ENCODE assay signal across 21 cellular contexts in the genomic region with DNA sequence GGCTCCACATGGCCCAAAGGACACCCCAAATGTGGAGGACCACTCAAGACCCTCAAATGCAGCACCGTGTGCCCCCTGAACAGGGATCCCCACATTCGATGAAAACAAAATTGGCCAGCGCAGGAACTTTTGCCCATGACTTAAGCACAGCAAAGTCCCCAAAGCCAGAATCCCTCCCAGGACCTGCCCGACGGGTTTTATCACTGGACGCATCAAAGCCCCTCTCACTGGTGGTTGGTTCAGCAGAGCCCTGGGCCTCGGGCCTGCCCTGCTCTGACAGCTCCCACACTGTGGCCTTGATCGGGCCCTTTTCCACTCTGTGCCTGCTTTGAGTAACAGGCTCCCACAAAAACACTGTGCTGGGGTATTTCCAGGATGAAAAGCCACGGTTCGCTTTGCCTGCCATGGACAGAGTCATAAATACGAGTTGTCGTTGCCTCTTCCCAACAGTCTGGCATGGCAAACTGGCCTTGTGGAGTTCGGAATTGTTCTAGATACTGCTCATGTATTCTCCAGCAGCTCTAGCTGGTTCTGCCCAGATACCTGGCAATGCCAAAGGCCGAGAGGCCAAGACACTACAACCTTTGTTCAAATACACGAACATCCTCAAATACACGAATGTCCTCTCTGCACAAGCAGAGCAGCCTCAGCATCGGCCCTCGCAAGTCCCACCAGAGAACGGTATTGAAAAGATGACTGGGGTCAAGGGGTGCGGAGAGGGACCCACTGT. TPM values are rescaled to one million over a fixed set of nuclear protein-coding genes. Genes with fewer than 3 reads are reported as not detected.
DNase-seq lines count a peak whose midpoint lies in the region; ATAC-seq, FAIRE-seq and TF ChIP-seq lines count a peak whose summit lies in the region.
"Had no signal": no experiment of that assay in that cellular context is flagged by ENCODE, and none has a peak within 500 bp of the region (broad histone marks: within the 10 kb centered on the region; RNA-seq: fewer than 3 reads in every experiment).

No MANE protein-coding gene starts in this region.

- no peak for DNase-seq in A549 (ENCODE audit: low read depth in 1 of 2, low spot score in 1 of 2)
- DNase-seq in H7, result peak; percentile 66
- no peak for DNase-seq in endodermal cell
- DNase-seq in ovary, result peak in 3 of 5 donors; percentile 41 to 57 (median 51)
- no peak for DNase-seq in middle frontal gyrus (ENCODE audit: extremely low spot score, low spot score)
- DNase-seq in effector CD4-positive, alpha-beta T cell, result no peak
- DNase-seq: activated CD4-positive, alpha-beta T cell treated with anti-CD3 and anti-CD28 coated beads, Interleukin-2, amount 50 U/mL, for 1 hour; activated gamma-delta T cell; amniotic stem cell; caudate nucleus; effector CD8-positive, alpha-beta T cell; left ventricle myocardium superior; NCI-H1092 treated with DMSO at 0.1 percent for 48 hours; NCI-H2081 treated with DMSO at 0.1 percent for 48 hours; NCI-H524; stimulated activated CD4-positive, alpha-beta T cell treated with anti-CD3 and anti-CD28 coated beads, Interleukin-2, amount 100 ng/mL, for 48 hours; SW 1271 had no signal

- peak overlapping the region; percentile 72 to 89 for H3K27ac ChIP-seq in A549
- no peak overlapping the region for H3K27ac ChIP-seq in endodermal cell (ENCODE audit: low read depth, low read length)
- peak overlapping the region; percentile 42 to 90 for H3K27ac ChIP-seq in ovary
- H3K27ac ChIP-seq: KMS-11 had no signal

- H3K4me1 ChIP-seq in A549, result peaks cover 86% of the 10 kb centered on the region
- H3K4me1 ChIP-seq in endodermal cell (ENCODE audit: control insufficient read depth, insufficient read depth, low read length), result peaks cover 10% of the 10 kb centered on the region
- H3K4me1 ChIP-seq in ovary (ENCODE audit: insufficient read depth), result peaks cover 65% of the 10 kb centered on the region

- H3K4me2 ChIP-seq in A549, result peak overlapping the region; percentile 83
- H3K4me2 ChIP-seq: KMS-11 had no signal

- POLR2A ChIA-PET in A549 (lab: Yijun Ruan, JAX), result interaction anchor here (2.0 kb wide), 1 partner anchor 150 kb away, joined by 10 read pairs; the partner anchor contains the start of gene CBX4

- no peak overlapping the region for H3K9ac ChIP-seq in endodermal cell (ENCODE audit: extremely low read depth, low read length, poor library complexity, severe bottlenecking)
- H3K9ac ChIP-seq: KMS-11 had no signal

- H3K27ac Mint-ChIP-seq in endodermal cell, result peak overlapping the region; percentile 18

- H3K27me3 Mint-ChIP-seq in endodermal cell (ENCODE audit: insufficient read depth), result no peaks in the 10 kb centered on the region

- TF ChIP-seq EP300 in A549 (IDR thresholded peaks at IDR 0.05) (no peak), ovary (IDR thresholded peaks at IDR 0.05) (no peak)

- FAIRE-seq in A549 (lab: Jason Lieb, UNC), result no peak
- FAIRE-seq: pancreas had no signal

- intact Hi-C loops in ovary (cut with DNase I), result loop anchor here in 3 of 4 donors (5.0 kb wide), 3 partner anchors 42 to 147 kb away; no protein-coding TSS in a partner anchor

- H3K36me3 ChIP-seq in H7 (replicated peaks; ENCODE audit: control insufficient read depth, insufficient read depth, low read length) (no peaks in the 10 kb centered on the region; the same call in 1 of the 2 replicates), endodermal cell (ENCODE audit: control insufficient read depth, insufficient read depth, low read length) (no peaks in the 10 kb centered on the region), ovary (no peaks in the 10 kb centered on the region)
- H3K36me3 ChIP-seq: pancreas had no signal

- H3K4me1 Mint-ChIP-seq in endodermal cell, result peaks cover 42% of the 10 kb centered on the region

- no peaks in the 10 kb centered on the region for H3K27me3 ChIP-seq in H7 (ENCODE audit: control insufficient read depth, insufficient read depth, low read length)
- H3K27me3 ChIP-seq in endodermal cell (ENCODE audit: control insufficient read depth, insufficient read depth, low read length, poor library complexity, severe bottlenecking), result no peaks in the 10 kb centered on the region
- H3K27me3 ChIP-seq in ovary, result no peaks in the 10 kb centered on the region
- H3K27me3 ChIP-seq: pancreas had no signal

- H3K4me3 ChIP-seq in A549, result no peak overlapping the region
- H3K4me3 ChIP-seq in H7 (ENCODE audit: insufficient read depth, low read depth, low read length), result no peak overlapping the region
- H3K4me3 ChIP-seq in endodermal cell (ENCODE audit: low read length), result no peak overlapping the region
- no peak overlapping the region for H3K4me3 ChIP-seq in ovary
- H3K4me3 ChIP-seq: pancreas had no signal

- H3K4me3 Mint-ChIP-seq in endodermal cell, result no peak overlapping the region

- CTCF ChIA-PET in A549 (lab: Yijun Ruan, JAX), result interaction anchor here (0.7 to 7.5 kb wide), 11 partner anchors 11 to 251 kb away, joined by 3 to 154 read pairs (median 15); partner anchors contain the start of genes CBX4 and CBX8

- H3K36me3 Mint-ChIP-seq in endodermal cell (ENCODE audit: low read depth), result peaks cover 7% of the 10 kb centered on the region

- H3K9me3 Mint-ChIP-seq in endodermal cell, result no peaks in the 10 kb centered on the region

- 93% methylated on average over 20 of the region's 20 CpGs for WGBS in A549 (ENCODE audit: missing lambda C conversion rate)
- WGBS in endodermal cell (ENCODE audit: insufficient coverage in 1 of 2, insufficient read length in 1 of 2), 2 experiments, result 95 to 99% methylated on average over 18 to 20 of the region's 20 CpGs
- 55 to 67% (median 59%) methylated on average over 20 of the region's 20 CpGs for WGBS in ovary, 3 donors

- TF ChIP-seq CTCF in A549 (IDR thresholded peaks at IDR 0.05), result no peak
- TF ChIP-seq CTCF in endodermal cell (conservative IDR thresholded peaks at IDR 0.05), result no peak
- TF ChIP-seq CTCF in ovary (IDR thresholded peaks at IDR 0.05), result no peak

- TF ChIP-seq POLR2A in A549 (IDR thresholded peaks at IDR 0.05; ENCODE audit: low read length) (no peak), ovary (IDR thresholded peaks at IDR 0.05) (no peak)

- ATAC-seq in A549 (no peak), GM18511 (IDR thresholded peaks at IDR 0.05; ENCODE audit: unreplicated experiment) (no peak), GM21423 (IDR thresholded peaks at IDR 0.05; ENCODE audit: unreplicated experiment) (no peak)
- ATAC-seq: left ventricle myocardium superior had no signal

- no peak for TF ChIP-seq RAD21 in A549 (conservative IDR thresholded peaks at IDR 0.05 in 1 of 2, IDR thresholded peaks at IDR 0.05 in 1 of 2)

- H3K9me3 ChIP-seq in A549, result no peaks in the 10 kb centered on the region
- H3K9me3 ChIP-seq in endodermal cell (ENCODE audit: control insufficient read depth, low read length), result no peaks in the 10 kb centered on the region
- no peaks in the 10 kb centered on the region for H3K9me3 ChIP-seq in ovary
- H3K9me3 ChIP-seq: pancreas had no signal

TF ChIP-seq in A549, 52 proteins besides CTCF, POLR2A, EP300 and RAD21 (continues in another document):
- TF ChIP-seq HDAC2 (IDR thresholded peaks at IDR 0.05) (no peak), ZFP36 (IDR thresholded peaks at IDR 0.05; ENCODE audit: borderline replicate concordance, partially characterized antibody) (no peak), GATA3 (IDR thresholded peaks at IDR 0.05; ENCODE audit: borderline replicate concordance) (no peak), MAFK (IDR thresholded peaks at IDR 0.05; ENCODE audit: partially characterized antibody) (no peak), CHD4 (IDR thresholded peaks at IDR 0.05; ENCODE audit: borderline replicate concordance) (no peak), NR3C1 (IDR thresholded peaks at IDR 0.05) (no peak), CBX8 (IDR thresholded peaks at IDR 0.05) (no peak), ATOH8 (CRISPR knock-in tag; IDR thresholded peaks at IDR 0.05; ENCODE audit: low read depth) (no peak), HOXB13 (CRISPR knock-in tag; IDR thresholded peaks at IDR 0.05; ENCODE audit: low read depth) (no peak), BHLHE40 (IDR thresholded peaks at IDR 0.05; ENCODE audit: low read depth, low read length) (no peak)

RNA-seq across cellular contexts. Expression of gene TBC1D16, which starts 46.4 kb away (rescaled TPM):
- polyA plus RNA-seq in A549 (2011; rRNA removed) (8.9 and 12.9 TPM in 2 replicates), A549 (2017; fragmentation: RNase III; extraction: RNeasy Plus Mini Kit Qiagen cat#74134 plus additional on column Dnase treatment) (11.5 to 12.5 TPM (median 12.3 TPM) in 3 replicates), ovary (10 to 100 TPM in 1 of 2 donors, 1 to 10 TPM in 1; 9.9 to 11.9 TPM)
- 5.8 and 7.4 TPM in 2 replicates for polyA plus RNA-seq in A549 (2012; cell fraction: cytosol; rRNA removed)
- 13.9 and 15.8 TPM in 2 replicates for polyA plus RNA-seq in A549 (2012; cell fraction: nucleus; rRNA removed)
- 22.2 and 28.2 TPM in 2 replicates for polyA minus RNA-seq in A549 (2011; rRNA and poly(A)+ RNA removed)
- total RNA-seq in H7 (2014; rRNA removed; shearing (Covaris generic)), result 81.8 and 95.8 TPM in 2 replicates
- total RNA-seq in endodermal cell (100 to 1,000 TPM in 1 of 2 donors, 10 to 100 TPM in 1; 88.2 to 116 TPM), ovary (10 to 100 TPM in 6 of 7 donors, 1 to 10 TPM in 1; 9.3 to 40.5 (median 29.3) TPM)
- polyA plus RNA-seq in endodermal cell (2013, experiment 1 of 2), result 56.3 TPM
- 53.8 TPM for polyA plus RNA-seq in endodermal cell (2013, experiment 2 of 2)

RNA-seq across cellular contexts. Expression of gene CCDC40, which starts 47.2 kb away (rescaled TPM):
- polyA plus RNA-seq in A549 (2011; rRNA removed) (4.3 and 5.9 TPM in 2 replicates), A549 (2017; fragmentation: RNase III; extraction: RNeasy Plus Mini Kit Qiagen cat#74134 plus additional on column Dnase treatment) (8.2 to 12.6 TPM (median 11.3 TPM) in 3 replicates), ovary (1 to 10 TPM; 1.5 to 6.3 TPM)
- 5.2 and 5.8 TPM in 2 replicates for polyA plus RNA-seq in A549 (2012; cell fraction: cytosol; rRNA removed)
- polyA plus RNA-seq in A549 (2012; cell fraction: nucleus; rRNA removed), result 15.3 and 16.1 TPM in 2 replicates
- polyA minus RNA-seq in A549 (2011; rRNA and poly(A)+ RNA removed), result 5.4 and 9.5 TPM in 2 replicates
- total RNA-seq in H7 (2014; rRNA removed; shearing (Covaris generic)), result 3.8 and 4.2 TPM in 2 replicates
- total RNA-seq in endodermal cell (10 to 100 TPM; 21.7 to 38.9 TPM), ovary (10 to 100 TPM in 1 of 7 donors, 1 to 10 TPM in 6; 3.7 to 27.8 (median 6.0) TPM)
- 16.3 TPM for polyA plus RNA-seq in endodermal cell (2013, experiment 1 of 2)
- polyA plus RNA-seq in endodermal cell (2013, experiment 2 of 2), result 14.2 TPM

Comparison
In these comparisons a context has a peak if more than half of its experiments do, and no peak if none do; other contexts are left out.
1. DNase-seq: peak in H7 (single experiment) and ovary (3 of 5); none in A549 (0 of 2), endodermal cell (single experiment), middle frontal gyrus (single experiment) and effector CD4-positive, alpha-beta T cell (single experiment).